ENCODE assay signal across 15 cellular contexts in genomic region chr4:131547506-131547981, GRCh38.
DNase-seq lines count a peak whose midpoint lies in the region; ATAC-seq lines count a peak whose summit lies in the region.
"Had no signal": no experiment of that assay in that cellular context is flagged by ENCODE, and none has a peak within 500 bp of the region (broad histone marks: within the 10 kb centered on the region; RNA-seq: fewer than 3 reads in every experiment).

No MANE protein-coding gene starts in this region.

- H3K27me3 ChIP-seq in ACC112 (ENCODE audit: insufficient read depth, low read length) = no peaks in the 10 kb centered on the region
- H3K27me3 ChIP-seq: colonic mucosa, SJCRH30 had no signal

- DNase-seq in DMS114 treated with DMSO at 0.1 percent for 48 hours (lab: John Stamatoyannopoulos, UW; ENCODE audit: unreplicated experiment) = no peak
- no peak for DNase-seq in NCI-H2196 (lab: John Stamatoyannopoulos, UW; ENCODE audit: unreplicated experiment)
- DNase-seq in stimulated activated CD4-positive, alpha-beta T cell treated with anti-CD3 and anti-CD28 coated beads, Interleukin-4, amount 100 ng/mL, for 24 hours = no peak
- DNase-seq in DMS 273 treated with DMSO at 0.1 percent for 48 hours (lab: John Stamatoyannopoulos, UW) = no peak
- DNase-seq: Caco-2, colonic mucosa, mesenchymal stem cell, NCI-H1694, NCI-H69, SJCRH30 had no signal

- peak overlapping the region; percentile 54 for H2AFZ ChIP-seq in ACC112 (ENCODE audit: low read length, unreplicated experiment)

- H3K4me1 ChIP-seq in ACC112 (ENCODE audit: control insufficient read depth, insufficient read depth, low read length, unreplicated experiment) = no peaks in the 10 kb centered on the region
- H3K4me1 ChIP-seq: Caco-2, colonic mucosa, SJCRH30 had no signal

- H3K4me3 ChIP-seq in ACC112 (ENCODE audit: low read depth, low read length) = no peak overlapping the region
- H3K4me3 ChIP-seq: colonic mucosa, SJCRH30 had no signal

- H3K79me2 ChIP-seq in ACC112 (ENCODE audit: control insufficient read depth, insufficient read depth, low read length, unreplicated experiment) = no peaks in the 10 kb centered on the region

- no peaks in the 10 kb centered on the region for H3K36me3 ChIP-seq in ACC112 (ENCODE audit: insufficient read depth, low read length)
- H3K36me3 ChIP-seq: colonic mucosa, SJCRH30 had no signal

- no peak overlapping the region for H3K27ac ChIP-seq in ACC112 (ENCODE audit: low read depth, low read length)
- H3K27ac ChIP-seq: colonic mucosa, SJCRH30 had no signal

- ATAC-seq in GM19372 (IDR thresholded peaks at IDR 0.05; ENCODE audit: low read depth, unreplicated experiment) (peak; percentile 70), HG02759 (IDR thresholded peaks at IDR 0.05; ENCODE audit: unreplicated experiment) (peak; percentile 88), HG03442 (IDR thresholded peaks at IDR 0.05; ENCODE audit: unreplicated experiment) (peak; percentile 65)
- ATAC-seq: HCT116 had no signal
